8 cellular contexts compared by ENCODE assay signal in the genomic region with DNA sequence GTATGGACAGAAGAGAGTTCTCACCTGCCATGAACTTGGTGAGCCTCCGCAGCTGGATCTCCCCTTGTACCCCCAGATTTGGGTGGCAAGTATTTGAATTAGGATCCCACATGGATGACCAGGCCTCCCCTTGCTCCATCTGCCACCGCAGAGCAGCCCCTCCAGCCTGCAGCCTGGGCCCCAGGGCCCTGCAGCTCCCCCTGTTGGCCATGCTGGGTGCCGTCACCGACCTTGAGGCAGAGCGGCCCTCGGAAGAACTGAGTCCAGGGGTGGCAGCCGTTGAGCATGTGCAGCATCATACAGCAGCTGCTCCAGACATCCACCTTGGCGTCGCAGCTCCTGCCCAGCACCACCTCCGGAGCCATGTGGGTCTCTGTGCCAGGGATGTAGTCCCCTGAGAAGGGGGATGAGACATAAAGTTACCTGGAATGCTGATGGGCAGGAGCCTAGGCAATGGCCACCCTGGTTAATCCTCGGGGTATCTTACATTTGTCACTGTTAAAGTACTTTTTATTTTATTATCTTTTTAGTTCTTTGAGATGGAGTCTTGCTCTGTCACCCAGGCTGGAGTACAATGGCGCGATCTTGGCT. TPM values are rescaled to one million over a fixed set of nuclear protein-coding genes. Genes with fewer than 3 reads are reported as not detected.
DNase-seq lines count a peak whose midpoint lies in the region; ATAC-seq and TF ChIP-seq lines count a peak whose summit lies in the region.

No MANE protein-coding gene starts in this region.

- no peaks in the 10 kb centered on the region for H3K4me1 ChIP-seq in CD8-positive, alpha-beta T cell (ENCODE audit: insufficient read depth, low read length)
- no peaks in the 10 kb centered on the region for H3K4me1 ChIP-seq in Loucy (ENCODE audit: insufficient read depth, low read length, poor library complexity, severe bottlenecking)
- H3K4me1 ChIP-seq in hepatocyte (ENCODE audit: insufficient read depth) = peaks cover 4% of the 10 kb centered on the region

- no peak overlapping the region for H3K4me3 Mint-ChIP-seq in CD8-positive, alpha-beta T cell
- no peak overlapping the region for H3K4me3 Mint-ChIP-seq in activated T-cell treated with anti-CD3 and anti-CD28 coated beads, Interleukin-2, amount 50 U/mL, for 72 hours

- H3F3A ChIP-seq in Loucy (ENCODE audit: low read depth) = no peaks in the 10 kb centered on the region

- H3K27ac ChIP-seq in CD8-positive, alpha-beta T cell (ENCODE audit: low read depth, low read length) = no peak overlapping the region
- no peak overlapping the region for H3K27ac ChIP-seq in hepatocyte

- H3K9me3 Mint-ChIP-seq in CD8-positive, alpha-beta T cell = no peaks in the 10 kb centered on the region
- H3K9me3 Mint-ChIP-seq in activated T-cell treated with anti-CD3 and anti-CD28 coated beads, Interleukin-2, amount 50 U/mL, for 72 hours = no peaks in the 10 kb centered on the region

- peak; percentile 21 to 75 (median 55) for DNase-seq in CD8-positive, alpha-beta T cell
- DNase-seq in activated T-cell treated with anti-CD3 and anti-CD28 coated beads, Interleukin-2, amount 50 U/mL, for 72 hours = peak; percentile 61 to 63
- DNase-seq in hepatocyte (ENCODE audit: low spot score) (no peak), midbrain (lab: John Stamatoyannopoulos, UW) (no peak), AG08396 (ENCODE audit: low spot score) (no peak)
- peak; percentile 79 for DNase-seq in stimulated activated CD8-positive, alpha-beta memory T cell treated with anti-CD3 and anti-CD28 coated beads, Interleukin-4, amount 100 ng/mL, for 48 hours

- H3K9me3 ChIP-seq in CD8-positive, alpha-beta T cell (ENCODE audit: low read length) = no peaks in the 10 kb centered on the region
- H3K9me3 ChIP-seq in Loucy (ENCODE audit: insufficient read depth, low read depth, low read length) (no peaks in the 10 kb centered on the region), hepatocyte (ENCODE audit: low read depth) (no peaks in the 10 kb centered on the region)

- H4K20me1 ChIP-seq in Loucy (ENCODE audit: insufficient read depth, low read length, poor library complexity, severe bottlenecking) (no peaks in the 10 kb centered on the region), hepatocyte (ENCODE audit: insufficient read depth, poor library complexity, severe bottlenecking) (no peaks in the 10 kb centered on the region)

- no peaks in the 10 kb centered on the region for H3K79me2 ChIP-seq in Loucy (ENCODE audit: insufficient read depth, low read length)
- no peaks in the 10 kb centered on the region for H3K79me2 ChIP-seq in hepatocyte

- intact Hi-C loops in CD8-positive, alpha-beta T cell (cut with DNase I, micrococcal nuclease) = loop anchor here (1.0 to 2.0 kb wide), 4 partner anchors 24 to 52 kb away; no protein-coding TSS in a partner anchor

- peaks cover 77% of the 10 kb centered on the region for H3K36me3 Mint-ChIP-seq in CD8-positive, alpha-beta T cell
- H3K36me3 Mint-ChIP-seq in activated T-cell treated with anti-CD3 and anti-CD28 coated beads, Interleukin-2, amount 50 U/mL, for 72 hours (ENCODE audit: insufficient read depth in 2 of 2) = peaks cover 8 to 28% of the 10 kb centered on the region in 2 donors

- H3K4me1 Mint-ChIP-seq in CD8-positive, alpha-beta T cell (ENCODE audit: low read depth) = peaks cover 6% of the 10 kb centered on the region
- peaks cover 28% of the 10 kb centered on the region for H3K4me1 Mint-ChIP-seq in activated T-cell treated with anti-CD3 and anti-CD28 coated beads, Interleukin-2, amount 50 U/mL, for 72 hours (ENCODE audit: low read depth)

- H3K4me2 ChIP-seq in Loucy (ENCODE audit: low read depth, low read length, poor library complexity, severe bottlenecking) (no peak overlapping the region), hepatocyte (no peak overlapping the region)

- POLR2A ChIA-PET in CD8-positive, alpha-beta T cell (lab: Charles Lee) = interaction anchor here (1.0 to 1.1 kb wide), 2 partner anchors 23 to 52 kb away, joined by 4 to 5 read pairs; no protein-coding TSS in a partner anchor

- H3K9ac ChIP-seq in Loucy (ENCODE audit: low read depth, low read length, poor library complexity, severe bottlenecking) = no peak overlapping the region

- H3K27ac Mint-ChIP-seq in CD8-positive, alpha-beta T cell = peak overlapping the region; percentile 27
- H3K27ac Mint-ChIP-seq in activated T-cell treated with anti-CD3 and anti-CD28 coated beads, Interleukin-2, amount 50 U/mL, for 72 hours = peak overlapping the region; percentile 30

- H3K27me3 ChIP-seq in CD8-positive, alpha-beta T cell (ENCODE audit: insufficient read depth, low read length) = no peaks in the 10 kb centered on the region
- H3K27me3 ChIP-seq in Loucy (ENCODE audit: insufficient read depth, low read length, poor library complexity, severe bottlenecking) = no peaks in the 10 kb centered on the region
- no peaks in the 10 kb centered on the region for H3K27me3 ChIP-seq in hepatocyte

- peaks cover 61% of the 10 kb centered on the region for H3K36me3 ChIP-seq in CD8-positive, alpha-beta T cell (ENCODE audit: insufficient read depth, low read length)
- H3K36me3 ChIP-seq in Loucy (ENCODE audit: insufficient read depth, low read length) (peaks cover 20% of the 10 kb centered on the region; the same call in 1 of the 2 replicates), hepatocyte (replicated peaks; ENCODE audit: insufficient read depth, low read depth) (no peaks in the 10 kb centered on the region)

- H2AFZ ChIP-seq in Loucy (ENCODE audit: low read length) = no peak overlapping the region
- H2AFZ ChIP-seq in hepatocyte = no peak overlapping the region

- CTCF ChIA-PET in CD8-positive, alpha-beta T cell (lab: Charles Lee) = interaction anchor here (0.9 to 14.3 kb wide), 16 partner anchors 10 to 125 kb away, joined by 3 to 279 read pairs (median 5); a partner anchor contains a TSS

- H3K27me3 Mint-ChIP-seq in CD8-positive, alpha-beta T cell (ENCODE audit: low read depth) = no peaks in the 10 kb centered on the region
- no peaks in the 10 kb centered on the region for H3K27me3 Mint-ChIP-seq in activated T-cell treated with anti-CD3 and anti-CD28 coated beads, Interleukin-2, amount 50 U/mL, for 72 hours (ENCODE audit: low read depth)

- peak; percentile 95 for ATAC-seq in CD8-positive, alpha-beta T cell
- ATAC-seq in activated T-cell treated with anti-CD3 and anti-CD28 coated beads, Interleukin-2, amount 50 U/mL, for 72 hours (replicated peaks in 1 of 2) = peak; percentile 62
- no peak for ATAC-seq in GM19463 (IDR thresholded peaks at IDR 0.05; ENCODE audit: unreplicated experiment)

- no peak overlapping the region for H3K4me3 ChIP-seq in CD8-positive, alpha-beta T cell (ENCODE audit: low read depth, low read length)
- H3K4me3 ChIP-seq in Loucy (ENCODE audit: low read length, poor library complexity, severe bottlenecking) (no peak overlapping the region), hepatocyte (no peak overlapping the region)

- TF ChIP-seq CTCF in CD8-positive, alpha-beta T cell (IDR thresholded peaks at IDR 0.05) = peak; percentile 84
- TF ChIP-seq CTCF in Loucy (conservative IDR thresholded peaks at IDR 0.05; ENCODE audit: low read length) (peak; percentile 87), hepatocyte (IDR thresholded peaks at IDR 0.05; ENCODE audit: poor library complexity) (peak; percentile 33)

- 83% methylated on average over 13 of the region's 13 CpGs for WGBS in hepatocyte (ENCODE audit: low lambda C conversion rate, missing lambda C conversion rate)

- H3K9me2 ChIP-seq in Loucy (replicated peaks; ENCODE audit: low read depth, low read length) (no peaks in the 10 kb centered on the region), hepatocyte (replicated peaks; ENCODE audit: insufficient read depth) (no peaks in the 10 kb centered on the region)

RNA-seq across cellular contexts. Expression of a gene that starts 9.0 kb away (rescaled TPM):
- under 1 TPM in 1 of 2 experiments, not detected in 1; 0.22 TPM for total RNA-seq in CD8-positive, alpha-beta T cell
- total RNA-seq in activated T-cell treated with anti-CD3 and anti-CD28 coated beads, Interleukin-2, amount 50 U/mL, for 72 hours = 1 to 10 TPM; 1.4 to 1.7 TPM
- total RNA-seq in hepatocyte = not detected in 2 replicates
- polyA plus RNA-seq in hepatocyte = 0.19 and 0.31 TPM in 2 replicates

RNA-seq across cellular contexts. Expression of a gene that starts 45.9 kb away (rescaled TPM):
- 10 to 100 TPM; 38.1 to 39.1 TPM for total RNA-seq in CD8-positive, alpha-beta T cell
- total RNA-seq in activated T-cell treated with anti-CD3 and anti-CD28 coated beads, Interleukin-2, amount 50 U/mL, for 72 hours = 10 to 100 TPM; 71.8 to 78.0 TPM
- total RNA-seq in hepatocyte = 2.3 and 3.0 TPM in 2 replicates
- polyA plus RNA-seq in hepatocyte = 3.0 TPM in 2 replicates

RNA-seq across cellular contexts. Expression of a gene that starts 49.2 kb away (rescaled TPM):
- 100 to 1,000 TPM; 527 to 558 TPM for total RNA-seq in CD8-positive, alpha-beta T cell
- 100 to 1,000 TPM; 559 to 689 TPM for total RNA-seq in activated T-cell treated with anti-CD3 and anti-CD28 coated beads, Interleukin-2, amount 50 U/mL, for 72 hours
- total RNA-seq in hepatocyte = 0.30 and 1.4 TPM in 2 replicates
- 1.2 and 2.9 TPM in 2 replicates for polyA plus RNA-seq in hepatocyte

Comparison
In these comparisons a context has a peak if more than half of its experiments do, and no peak if none do; other contexts are left out.
1. DNase-seq: peak in CD8-positive, alpha-beta T cell (7 of 7), activated T-cell treated with anti-CD3 and anti-CD28 coated beads, Interleukin-2, amount 50 U/mL, for 72 hours (2 of 2) and stimulated activated CD8-positive, alpha-beta memory T cell treated with anti-CD3 and anti-CD28 coated beads, Interleukin-4, amount 100 ng/mL, for 48 hours (single experiment); none in hepatocyte (single experiment), midbrain (single experiment) and AG08396 (single experiment).
2. CTCF ChIP-seq: peak in every context shown above with its lines; median percentile 87 in Loucy; 84 in CD8-positive, alpha-beta T cell; 33 in hepatocyte.
3. RNA of a gene that starts 49.2 kb away (total RNA-seq): 559 to 689 TPM in activated T-cell treated with anti-CD3 and anti-CD28 coated beads, Interleukin-2, amount 50 U/mL, for 72 hours and 527 to 558 TPM in CD8-positive, alpha-beta T cell; 0.30 to 1.4 TPM in hepatocyte; every median in the first group is over 100 times any median in the second.